ENCODE assay signal across 8 cellular contexts in genomic region chr12:120640840-120641833, GRCh38. TPM values are rescaled to one million over a fixed set of nuclear protein-coding genes. Genes with fewer than 3 reads are reported as not detected.
A peak's percentile ranks its signal among the peaks of the same experiment; 100 is the strongest.
DNase-seq lines count a peak whose midpoint lies in the region; ATAC-seq and TF ChIP-seq lines count a peak whose summit lies in the region.

No MANE protein-coding gene starts in this region.

- no peaks in the 10 kb centered on the region for H3K36me3 ChIP-seq in mesenchymal stem cell (ENCODE audit: control insufficient read depth in 1 of 2, insufficient read depth in 2 of 2, low read depth in 1 of 2, low read length in 2 of 2)
- H3K36me3 ChIP-seq in stomach smooth muscle (ENCODE audit: control insufficient read depth in 2 of 2, insufficient read depth in 2 of 2, low read length in 2 of 2), result no peaks in the 10 kb centered on the region

- peak; percentile 57 for ATAC-seq in GM19452 (IDR thresholded peaks at IDR 0.05; ENCODE audit: unreplicated experiment)
- peak; percentile 77 for ATAC-seq in activated CD4-positive, alpha-beta T cell treated with anti-CD3 and anti-CD28 coated beads for 36 hours

- H3K4ac ChIP-seq in mesenchymal stem cell (ENCODE audit: low read depth in 1 of 2, low read length in 2 of 2), result no peak overlapping the region

- no peak overlapping the region for H3K27ac Mint-ChIP-seq in CD14-positive monocyte
- no peak overlapping the region for H3K27ac Mint-ChIP-seq in IgD-negative memory B cell
- H3K27ac Mint-ChIP-seq in activated CD4-positive, alpha-beta T cell treated with anti-CD3 and anti-CD28 coated beads for 36 hours, result no peak overlapping the region

- H3K4me1 Mint-ChIP-seq in CD14-positive monocyte (peaks cover 9% of the 10 kb centered on the region), IgD-negative memory B cell (peaks cover 4 to 9% (median 5%) of the 10 kb centered on the region in 3 donors)
- peaks cover 6% of the 10 kb centered on the region for H3K4me1 Mint-ChIP-seq in activated CD4-positive, alpha-beta T cell treated with anti-CD3 and anti-CD28 coated beads for 36 hours

- CTCF ChIA-PET in activated CD4-positive, alpha-beta T cell treated with anti-CD3 and anti-CD28 coated beads for 36 hours (lab: Charles Lee), result interaction anchor here (1.0 to 2.0 kb wide), 3 partner anchors 22 to 330 kb away, joined by 3 to 8 read pairs (median 4); partner anchors contain the start of gene POP5

- no peak overlapping the region for H4K91ac ChIP-seq in mesenchymal stem cell (ENCODE audit: low read length)

- H3K27ac ChIP-seq in mesenchymal stem cell (ENCODE audit: low read length, poor library complexity, severe bottlenecking), result no peak overlapping the region
- H3K27ac ChIP-seq in stomach smooth muscle (ENCODE audit: low read length), result no peak overlapping the region

- H3K9ac ChIP-seq in mesenchymal stem cell (ENCODE audit: low read length) (no peak overlapping the region), stomach smooth muscle (ENCODE audit: low read length in 2 of 2) (no peak overlapping the region)

- H2BK120ac ChIP-seq in mesenchymal stem cell (ENCODE audit: low read depth, low read length), result no peak overlapping the region

- H3K36me3 Mint-ChIP-seq in CD14-positive monocyte (peaks cover 0 to 11% of the 10 kb centered on the region in 2 donors), IgD-negative memory B cell (peaks cover 3% of the 10 kb centered on the region)
- no peaks in the 10 kb centered on the region for H3K36me3 Mint-ChIP-seq in activated CD4-positive, alpha-beta T cell treated with anti-CD3 and anti-CD28 coated beads for 36 hours (ENCODE audit: low read depth)

- H3K4me2 ChIP-seq in mesenchymal stem cell (ENCODE audit: low read length, poor library complexity, severe bottlenecking), result peak overlapping the region; percentile 95

- H2AFZ ChIP-seq in mesenchymal stem cell (ENCODE audit: low read depth, low read length), result no peak overlapping the region

- intact Hi-C loops in CD14-positive monocyte (cut with micrococcal nuclease), result loop anchor here (5.0 to 10.0 kb wide), 3 partner anchors 331 to 464 kb away; partner anchors contain the start of gene HNF1A (in 1 of the 2)
- intact Hi-C loops in activated CD4-positive, alpha-beta T cell treated with anti-CD3 and anti-CD28 coated beads for 36 hours (cut with DNase I, micrococcal nuclease), result loop anchor here (2.0 to 10.0 kb wide), 4 partner anchors 46 to 474 kb away; partner anchors contain the start of gene MLEC (in 1 of the 2)

- H2BK12ac ChIP-seq in mesenchymal stem cell (ENCODE audit: low read length in 2 of 2), result no peak overlapping the region

- H3K27me3 Mint-ChIP-seq in CD14-positive monocyte (ENCODE audit: low read depth in 3 of 3) (peaks cover 56 to 72% (median 68%) of the 10 kb centered on the region in 3 donors), IgD-negative memory B cell (peaks cover 46% of the 10 kb centered on the region)
- peaks cover 43% of the 10 kb centered on the region for H3K27me3 Mint-ChIP-seq in activated CD4-positive, alpha-beta T cell treated with anti-CD3 and anti-CD28 coated beads for 36 hours

- no peak overlapping the region for H4K8ac ChIP-seq in mesenchymal stem cell (ENCODE audit: low read length)

- no peak overlapping the region for H3K18ac ChIP-seq in mesenchymal stem cell (ENCODE audit: low read depth in 1 of 2, low read length in 2 of 2)

- H3K9me3 ChIP-seq in mesenchymal stem cell (ENCODE audit: control insufficient read depth, low read length) (no peaks in the 10 kb centered on the region), stomach smooth muscle (ENCODE audit: control insufficient read depth in 2 of 2, low read length in 2 of 2) (no peaks in the 10 kb centered on the region)

- no peaks in the 10 kb centered on the region for H3K79me1 ChIP-seq in mesenchymal stem cell (replicated peaks; ENCODE audit: low read length, poor library complexity, severe bottlenecking)

- peak overlapping the region in 1 of 2 experiments; percentile 80 for H3K23ac ChIP-seq in mesenchymal stem cell (ENCODE audit: low read length in 2 of 2)

- H3K14ac ChIP-seq in mesenchymal stem cell (ENCODE audit: low read length in 2 of 2), result no peak overlapping the region

- DNase-seq in CD14-positive monocyte (ENCODE audit: low spot score), result peak; percentile 59
- DNase-seq in activated CD4-positive, alpha-beta T cell treated with anti-CD3 and anti-CD28 coated beads for 36 hours, result peak; percentile 78
- peak; percentile 21 to 60 for DNase-seq in dermis microvascular lymphatic vessel endothelial cell (ENCODE audit: low read depth in 2 of 2)
- DNase-seq in mesenchymal stem cell, result peak; percentile 58
- DNase-seq in superior temporal gyrus (ENCODE audit: extremely low spot score), result no peak

- no peak for TF ChIP-seq CTCF in CD14-positive monocyte (IDR thresholded peaks at IDR 0.05)

- POLR2A ChIA-PET in activated CD4-positive, alpha-beta T cell treated with anti-CD3 and anti-CD28 coated beads for 36 hours (lab: Charles Lee), result interaction anchor here (0.9 kb wide), 1 partner anchor 60 kb away, joined by 3 read pairs; the partner anchor contains the start of gene POP5

- H3K9me3 Mint-ChIP-seq in CD14-positive monocyte (peaks cover 0 to 14% (median 5%) of the 10 kb centered on the region in 7 donors), IgD-negative memory B cell (no peaks in the 10 kb centered on the region)
- H3K9me3 Mint-ChIP-seq in activated CD4-positive, alpha-beta T cell treated with anti-CD3 and anti-CD28 coated beads for 36 hours (ENCODE audit: low read depth), result no peaks in the 10 kb centered on the region

- H3K27me3 ChIP-seq in mesenchymal stem cell (ENCODE audit: control insufficient read depth in 1 of 2, insufficient read depth in 1 of 2, low read length in 2 of 2) (peaks cover 72 to 80% of the 10 kb centered on the region in 2 experiments), stomach smooth muscle (ENCODE audit: control insufficient read depth in 1 of 2, insufficient read depth in 2 of 2, low read length in 2 of 2) (peaks cover 47 to 51% of the 10 kb centered on the region in 2 donors)

- peak overlapping the region; percentile 39 to 51 for H3K4me3 ChIP-seq in mesenchymal stem cell (ENCODE audit: insufficient read depth in 1 of 2, low read depth in 1 of 2, low read length in 2 of 2)
- peak overlapping the region; percentile 19 to 62 for H3K4me3 ChIP-seq in stomach smooth muscle (ENCODE audit: low read length in 2 of 2)

- no peak overlapping the region for H2BK5ac ChIP-seq in mesenchymal stem cell (ENCODE audit: low read depth, low read length, poor library complexity, severe bottlenecking)

- no peak overlapping the region for H2AK5ac ChIP-seq in mesenchymal stem cell (ENCODE audit: low read length, severe bottlenecking)

- H3K4me1 ChIP-seq in mesenchymal stem cell (ENCODE audit: control insufficient read depth, insufficient read depth, low read depth, low read length) (peaks cover 18% of the 10 kb centered on the region), stomach smooth muscle (ENCODE audit: control insufficient read depth, insufficient read depth, low read length) (peaks cover 10% of the 10 kb centered on the region)

- H3K4me3 Mint-ChIP-seq in CD14-positive monocyte, result peak overlapping the region; percentile 58 to 90
- peak overlapping the region; percentile 41 to 90 (median 77) for H3K4me3 Mint-ChIP-seq in IgD-negative memory B cell
- H3K4me3 Mint-ChIP-seq in activated CD4-positive, alpha-beta T cell treated with anti-CD3 and anti-CD28 coated beads for 36 hours, result peak overlapping the region; percentile 63

- H2BK15ac ChIP-seq in mesenchymal stem cell (ENCODE audit: low read depth, poor library complexity, severe bottlenecking), result no peak overlapping the region

- 3% methylated on average over 64 of the region's 120 CpGs for WGBS in mesenchymal stem cell

RNA-seq across cellular contexts. Expression of gene CABP1, which starts 0.7 kb away (rescaled TPM):
- polyA plus RNA-seq in CD14-positive monocyte, result under 1 TPM in 1 of 2 donors, not detected in 1; 0.19 TPM
- not detected for polyA plus RNA-seq in IgD-negative memory B cell
- total RNA-seq in activated CD4-positive, alpha-beta T cell treated with anti-CD3 and anti-CD28 coated beads for 36 hours, result under 1 TPM; 0.73 to 0.90 TPM
- total RNA-seq in dermis microvascular lymphatic vessel endothelial cell, result not detected in 2 replicates
- not detected for polyA plus RNA-seq in mesenchymal stem cell (2013, experiment 1 of 2)
- polyA plus RNA-seq in mesenchymal stem cell (2013, experiment 2 of 2), result not detected

RNA-seq across cellular contexts. Expression of gene MLEC, which starts 45.8 kb away (rescaled TPM):
- polyA plus RNA-seq in CD14-positive monocyte (10 to 100 TPM; 65.3 to 79.5 TPM), IgD-negative memory B cell (64.3 TPM)
- 10 to 100 TPM; 70.6 to 89.5 TPM for total RNA-seq in activated CD4-positive, alpha-beta T cell treated with anti-CD3 and anti-CD28 coated beads for 36 hours
- 31.7 and 45.1 TPM in 2 replicates for total RNA-seq in dermis microvascular lymphatic vessel endothelial cell
- 87.1 TPM for polyA plus RNA-seq in mesenchymal stem cell (2013, experiment 1 of 2)
- polyA plus RNA-seq in mesenchymal stem cell (2013, experiment 2 of 2), result 87.6 TPM

RNA-seq across cellular contexts. Expression of gene POP5, which starts 59.9 kb away (rescaled TPM):
- polyA plus RNA-seq in CD14-positive monocyte, result 10 to 100 TPM; 57.2 to 61.2 TPM
- polyA plus RNA-seq in IgD-negative memory B cell, result 74.2 TPM
- 10 to 100 TPM; 44.8 to 52.6 TPM for total RNA-seq in activated CD4-positive, alpha-beta T cell treated with anti-CD3 and anti-CD28 coated beads for 36 hours
- 20.7 and 25.2 TPM in 2 replicates for total RNA-seq in dermis microvascular lymphatic vessel endothelial cell
- 33.8 TPM for polyA plus RNA-seq in mesenchymal stem cell (2013, experiment 1 of 2)
- polyA plus RNA-seq in mesenchymal stem cell (2013, experiment 2 of 2), result 34.1 TPM
